In the genomic region with DNA sequence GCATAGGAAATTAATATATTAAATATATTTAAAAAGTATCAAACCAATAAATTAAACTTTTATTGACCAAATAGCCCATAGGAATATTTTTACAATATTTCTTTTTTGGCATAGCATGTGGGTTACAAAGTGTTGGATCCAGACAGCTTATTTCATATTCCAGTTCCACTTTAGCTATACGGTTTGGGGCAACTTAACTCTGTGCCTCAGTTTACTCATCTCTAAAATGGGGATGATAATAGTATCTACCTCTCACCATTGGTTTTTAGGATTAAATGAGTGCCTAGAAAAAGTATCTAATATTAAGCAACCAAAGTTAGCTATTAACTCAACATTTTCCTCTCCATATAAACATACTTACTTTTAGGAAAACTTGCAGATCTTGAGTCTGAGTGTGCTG, we compare ENCODE assay signal across 10 cellular contexts.
"Had no signal": no experiment of that assay in that cellular context is flagged by ENCODE, and none has a peak within 500 bp of the region (broad histone marks: within the 10 kb centered on the region; RNA-seq: fewer than 3 reads in every experiment).

No MANE protein-coding gene starts in this region.

- DNase-seq: GM23248, GOT3, H7, HCEC 1CT, HFFc6 had no signal

- FAIRE-seq: H1, H54 had no signal

- H3K36me3 ChIP-seq: HAP-1 had no signal

- H3K9me3 ChIP-seq: HAP-1 had no signal

- H3K4me2 ChIP-seq: GM23338 had no signal

- H3K27ac ChIP-seq: GM23248 had no signal

- ATAC-seq: GM23338, HCT116 had no signal

- H3K4me3 ChIP-seq: GM23248, GM23338, HAP-1 had no signal

- H2AFZ ChIP-seq: GM23248, GM23338 had no signal

- H3K9ac ChIP-seq: GM23248 had no signal
